In the genomic region with DNA sequence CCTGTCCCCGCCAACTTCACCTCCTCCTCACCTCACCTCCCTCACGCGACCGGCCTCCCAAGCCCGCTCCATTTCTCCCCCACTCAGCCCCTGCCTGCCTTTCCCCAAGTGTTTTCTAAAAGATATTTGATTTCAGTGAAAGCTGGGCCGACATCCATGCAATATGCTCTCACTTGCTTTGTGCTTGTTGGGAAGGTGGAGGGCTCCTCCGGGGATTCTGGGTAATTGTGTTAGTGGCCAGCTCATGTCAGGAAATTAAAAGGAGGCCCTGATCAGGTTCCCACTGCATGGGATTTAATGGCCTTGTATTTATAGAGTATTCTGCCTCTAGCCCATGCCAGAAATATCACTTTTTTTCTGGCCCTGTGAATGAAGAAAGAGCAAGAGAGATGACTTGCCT, we compare ENCODE assay signal across 19 cellular contexts.
A peak's percentile ranks its signal among the peaks of the same experiment; 100 is the strongest.
DNase-seq lines count a peak whose midpoint lies in the region; ATAC-seq and TF ChIP-seq lines count a peak whose summit lies in the region.
"Had no signal": no experiment of that assay in that cellular context is flagged by ENCODE, and none has a peak within 500 bp of the region (broad histone marks: within the 10 kb centered on the region; RNA-seq: fewer than 3 reads in every experiment).

No MANE protein-coding gene starts in this region.

- DNase-seq in NCI-H1092 treated with DMSO at 0.1 percent for 48 hours (lab: John Stamatoyannopoulos, UW) (peak; percentile 84), NCI-H2107 treated with DMSO at 0.1 percent for 48 hours (lab: John Stamatoyannopoulos, UW; ENCODE audit: unreplicated experiment) (peak; percentile 84), glutamatergic neuron (peak; percentile 67), psoas muscle (no peak)
- DNase-seq: ACHN, AML-193, HCEC 1CT, Karpas-422, NCI-H1694, NCI-H446 treated with DMSO at 0.1 percent for 48 hours, SHP77, SK-N-SH, T-helper 1 cell had no signal

- peak overlapping the region; percentile 89 for H3K27ac Mint-ChIP-seq in glutamatergic neuron (ENCODE audit: unreplicated experiment)
- H3K27ac Mint-ChIP-seq: CD14-positive monocyte, GM23338, IgD-negative memory B cell had no signal

- no peaks in the 10 kb centered on the region for H3K36me3 ChIP-seq in psoas muscle (ENCODE audit: insufficient read depth in 1 of 2, low read depth in 1 of 2)

- no peak overlapping the region for H3K4me3 Mint-ChIP-seq in glutamatergic neuron (ENCODE audit: unreplicated experiment)
- H3K4me3 Mint-ChIP-seq: CD14-positive monocyte, GM23338, IgD-negative memory B cell had no signal

- peaks cover 7% of the 10 kb centered on the region for H3K9me3 Mint-ChIP-seq in glutamatergic neuron (ENCODE audit: unreplicated experiment)
- H3K9me3 Mint-ChIP-seq: CD14-positive monocyte, GM23338 had no signal

- TF ChIP-seq CTCF in glutamatergic neuron (IDR thresholded peaks at IDR 0.05; ENCODE audit: partially characterized antibody, unreplicated experiment), result no peak
- TF ChIP-seq CTCF in psoas muscle (IDR thresholded peaks at IDR 0.05), result no peak

- peaks cover 29% of the 10 kb centered on the region for H3K4me1 ChIP-seq in psoas muscle

- peak overlapping the region; percentile 36 for H3K27ac ChIP-seq in psoas muscle

- no peaks in the 10 kb centered on the region for H3K27me3 ChIP-seq in psoas muscle (ENCODE audit: insufficient read depth in 3 of 3, low read length in 2 of 3)

- H3K9me3 ChIP-seq in psoas muscle, result no peaks in the 10 kb centered on the region
- H3K9me3 ChIP-seq: SK-N-SH had no signal

- ATAC-seq in psoas muscle (peak in 3 of 4 donors; percentile 34 to 68 (median 52)), GM19328 (IDR thresholded peaks at IDR 0.05; ENCODE audit: unreplicated experiment) (no peak), SK-N-SH treated with all-trans-retinoic acid at 6 μM for 48 hours (no peak), HG03280 (IDR thresholded peaks at IDR 0.05; ENCODE audit: unreplicated experiment) (no peak)
- ATAC-seq: GM23338 had no signal

- WGBS in psoas muscle, 3 donors, result 26 to 53% (median 36%) methylated on average over 7 of the region's 7 CpGs

- peaks cover 15% of the 10 kb centered on the region for H3K4me1 Mint-ChIP-seq in glutamatergic neuron (ENCODE audit: low read depth, unreplicated experiment)
- H3K4me1 Mint-ChIP-seq: CD14-positive monocyte had no signal

- intact Hi-C loops in psoas muscle (cut with DNase I), result no loop called here

- no peak overlapping the region for H3K4me3 ChIP-seq in psoas muscle
- H3K4me3 ChIP-seq: GM23338 had no signal

- H3K27me3 Mint-ChIP-seq in glutamatergic neuron (ENCODE audit: unreplicated experiment), result peaks cover 10% of the 10 kb centered on the region

- no peaks in the 10 kb centered on the region for H3K36me3 Mint-ChIP-seq in glutamatergic neuron (ENCODE audit: unreplicated experiment)
- H3K36me3 Mint-ChIP-seq: CD14-positive monocyte had no signal

TF ChIP-seq in SK-N-SH treated with all-trans-retinoic acid at 6 μM for 48 hours, 23 proteins besides CTCF, POLR2A, EP300 and RAD21:
- no peak for TF ChIP-seq RARB (CRISPR knock-in tag; IDR thresholded peaks at IDR 0.05)
TF ChIP-seq in SK-N-SH treated with all-trans-retinoic acid at 6 μM for 48 hours: peak in this region for 0.

Comparison
In these comparisons a context has a peak if more than half of its experiments do, and no peak if none do; other contexts are left out.
1. DNase-seq: peak in NCI-H1092 treated with DMSO at 0.1 percent for 48 hours (single experiment), NCI-H2107 treated with DMSO at 0.1 percent for 48 hours (single experiment) and glutamatergic neuron (single experiment); none in psoas muscle (0 of 2).
2. ATAC-seq: peak in psoas muscle (3 of 4); none in GM19328 (single experiment), SK-N-SH treated with all-trans-retinoic acid at 6 μM for 48 hours (single experiment) and HG03280 (single experiment).